Comparison of ENCODE assay signal across 11 cellular contexts in the genomic region with DNA sequence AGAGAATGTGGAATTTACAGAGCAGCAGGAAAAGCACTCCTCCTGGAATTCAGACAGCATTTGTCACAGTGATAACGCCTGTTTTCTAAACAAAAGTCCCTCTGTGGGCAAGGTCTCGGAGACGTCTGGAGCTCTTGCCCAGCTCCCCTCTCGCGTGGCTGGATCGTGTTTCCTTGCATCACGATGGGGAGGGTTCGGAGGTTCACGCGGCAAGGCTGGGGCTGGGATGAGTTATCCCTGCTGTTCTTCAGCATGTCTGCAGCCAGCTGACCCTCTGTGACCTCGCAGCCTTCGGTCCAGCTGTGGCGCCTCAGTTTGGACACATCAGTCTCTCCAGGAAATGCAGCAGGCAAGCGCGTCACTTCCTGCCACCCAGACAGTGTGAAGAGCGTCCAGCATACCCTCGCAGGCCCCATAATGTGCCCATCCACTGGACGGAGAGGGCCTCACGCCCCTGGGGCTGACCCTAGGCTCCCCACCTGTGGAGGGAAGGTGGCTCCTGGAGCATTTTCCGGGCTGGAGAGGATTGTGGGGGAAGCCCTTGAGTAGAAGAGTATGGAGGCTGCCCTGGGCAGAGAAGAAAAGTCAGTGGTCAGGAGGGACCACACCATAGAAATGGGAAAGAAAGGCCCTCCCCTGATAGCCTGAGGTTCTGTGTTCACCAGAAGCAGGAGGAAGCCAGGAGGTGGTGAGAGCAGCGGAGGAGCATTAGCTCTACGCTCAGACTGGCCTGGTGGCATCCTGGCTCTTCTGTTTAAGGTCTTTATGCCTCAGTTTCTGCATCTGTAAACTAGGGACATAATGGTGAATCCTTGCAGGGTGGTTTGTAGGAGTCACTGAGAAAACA. TPM values are rescaled to one million over a fixed set of nuclear protein-coding genes. Genes with fewer than 3 reads are reported as not detected.
DNase-seq lines count a peak whose midpoint lies in the region; ATAC-seq, FAIRE-seq and TF ChIP-seq lines count a peak whose summit lies in the region.
"Had no signal": no experiment of that assay in that cellular context is flagged by ENCODE, and none has a peak within 500 bp of the region (broad histone marks: within the 10 kb centered on the region; RNA-seq: fewer than 3 reads in every experiment).

No MANE protein-coding gene starts in this region.

- H3K9me3 ChIP-seq in A549, result no peaks in the 10 kb centered on the region
- H3K9me3 ChIP-seq in SJCRH30 (replicated peaks), result no peaks in the 10 kb centered on the region
- H3K9me3 ChIP-seq: BLaER1 had no signal

- no peaks in the 10 kb centered on the region for H3K4me1 Mint-ChIP-seq in activated CD4-positive, alpha-beta T cell treated with anti-CD3 and anti-CD28 coated beads for 36 hours
- H3K4me1 Mint-ChIP-seq: central memory CD8-positive, alpha-beta T cell had no signal

- ATAC-seq in A549, result peak in 1 of 2 experiments; percentile 21; a peak in 3 of 6 replicates
- no peak for ATAC-seq in HG03565 (IDR thresholded peaks at IDR 0.05; ENCODE audit: unreplicated experiment)
- no peak for ATAC-seq in activated CD4-positive, alpha-beta T cell treated with anti-CD3 and anti-CD28 coated beads for 36 hours

- intact Hi-C loops in activated CD4-positive, alpha-beta T cell treated with anti-CD3 and anti-CD28 coated beads for 36 hours (cut with DNase I, micrococcal nuclease), result no loop called here

- no peak for FAIRE-seq in A549 (lab: Jason Lieb, UNC)

- no peak for TF ChIP-seq RAD21 in A549 (conservative IDR thresholded peaks at IDR 0.05 in 1 of 2, IDR thresholded peaks at IDR 0.05 in 1 of 2)

- H3K4me1 ChIP-seq in A549 (peaks cover 77% of the 10 kb centered on the region), SJCRH30 (peaks cover 37% of the 10 kb centered on the region)

- DNase-seq in A549 (ENCODE audit: low read depth in 1 of 2, low spot score in 1 of 2) (peak in 1 of 2 experiments; percentile 58), SJCRH30 (peak; percentile 88 to 90), fibroblast of villous mesenchyme (ENCODE audit: low read depth) (peak; percentile 100), non-pigmented ciliary epithelial cell (ENCODE audit: low read depth) (peak; percentile 85)
- no peak for DNase-seq in activated T-cell treated with anti-CD3 and anti-CD28 coated beads, Interleukin-2, amount 50 U/mL, for 1 hour
- DNase-seq in activated CD4-positive, alpha-beta T cell treated with anti-CD3 and anti-CD28 coated beads for 36 hours, result no peak
- DNase-seq in activated CD4-positive, alpha-beta T cell treated with anti-CD3 and anti-CD28 coated beads, Interleukin-2, amount 50 U/mL, for 4 hours, result no peak
- DNase-seq: stimulated activated CD8-positive, alpha-beta memory T cell treated with anti-CD3 and anti-CD28 coated beads, Interleukin-4, amount 100 ng/mL, for 48 hours had no signal

- no peaks in the 10 kb centered on the region for H3K36me3 ChIP-seq in SJCRH30
- H3K36me3 ChIP-seq: BLaER1 had no signal

- no peaks in the 10 kb centered on the region for H3K27me3 ChIP-seq in SJCRH30
- H3K27me3 ChIP-seq: BLaER1 had no signal

- no peak for TF ChIP-seq POLR2A in A549 (IDR thresholded peaks at IDR 0.05; ENCODE audit: low read length)

- WGBS in A549 (ENCODE audit: missing lambda C conversion rate), result 49% methylated on average over 20 of the region's 22 CpGs

- no peaks in the 10 kb centered on the region for H3K36me3 Mint-ChIP-seq in activated CD4-positive, alpha-beta T cell treated with anti-CD3 and anti-CD28 coated beads for 36 hours (ENCODE audit: low read depth)

- no peak for TF ChIP-seq EP300 in A549 (IDR thresholded peaks at IDR 0.05)

- H3K4me3 Mint-ChIP-seq in activated CD4-positive, alpha-beta T cell treated with anti-CD3 and anti-CD28 coated beads for 36 hours, result no peak overlapping the region
- H3K4me3 Mint-ChIP-seq: central memory CD8-positive, alpha-beta T cell had no signal

- H3K27ac ChIP-seq in A549, result peak overlapping the region; percentile 49 to 76; a peak in 5 of 6 replicates
- H3K27ac ChIP-seq in SJCRH30, result peak overlapping the region; percentile 98
- H3K27ac ChIP-seq: BLaER1 had no signal

- H3K4me2 ChIP-seq in A549, result peak overlapping the region; percentile 57
- H3K4me2 ChIP-seq: BLaER1 had no signal

- POLR2A ChIA-PET in A549 (lab: Yijun Ruan, JAX), result interaction anchor here (0.7 kb wide), 1 partner anchor 19 kb away, joined by 3 read pairs; no protein-coding TSS in a partner anchor
- POLR2A ChIA-PET in activated CD4-positive, alpha-beta T cell treated with anti-CD3 and anti-CD28 coated beads for 36 hours (lab: Charles Lee), result no interaction called here

- no peak overlapping the region for H3K27ac Mint-ChIP-seq in activated CD4-positive, alpha-beta T cell treated with anti-CD3 and anti-CD28 coated beads for 36 hours

- H3K9me3 Mint-ChIP-seq in activated CD4-positive, alpha-beta T cell treated with anti-CD3 and anti-CD28 coated beads for 36 hours (ENCODE audit: low read depth), result no peaks in the 10 kb centered on the region
- H3K9me3 Mint-ChIP-seq: central memory CD8-positive, alpha-beta T cell had no signal

- H3K4me3 ChIP-seq in A549, result no peak overlapping the region
- peak overlapping the region; percentile 48 for H3K4me3 ChIP-seq in SJCRH30
- no peak overlapping the region for H3K4me3 ChIP-seq in fibroblast of villous mesenchyme (ENCODE audit: low read depth, low read length)
- H3K4me3 ChIP-seq: BLaER1 had no signal

- CTCF ChIA-PET in A549 (lab: Yijun Ruan, JAX), result interaction anchor here (1.1 to 1.5 kb wide), 3 partner anchors 27 to 314 kb away, joined by 3 to 4 read pairs (median 3); no protein-coding TSS in a partner anchor
- CTCF ChIA-PET in activated CD4-positive, alpha-beta T cell treated with anti-CD3 and anti-CD28 coated beads for 36 hours (lab: Charles Lee), result no interaction called here

- no peak for TF ChIP-seq CTCF in A549 (IDR thresholded peaks at IDR 0.05)
- no peak for TF ChIP-seq CTCF in fibroblast of villous mesenchyme (IDR thresholded peaks at IDR 0.05; ENCODE audit: insufficient read depth, low read depth, low read length)

- peaks cover 2% of the 10 kb centered on the region for H3K27me3 Mint-ChIP-seq in activated CD4-positive, alpha-beta T cell treated with anti-CD3 and anti-CD28 coated beads for 36 hours

TF ChIP-seq in A549, 52 proteins besides CTCF, POLR2A, EP300 and RAD21:
- TF ChIP-seq ZNF302 (CRISPR knock-in tag; IDR thresholded peaks at IDR 0.05), result no peak
- TF ChIP-seq, protein P1, sequence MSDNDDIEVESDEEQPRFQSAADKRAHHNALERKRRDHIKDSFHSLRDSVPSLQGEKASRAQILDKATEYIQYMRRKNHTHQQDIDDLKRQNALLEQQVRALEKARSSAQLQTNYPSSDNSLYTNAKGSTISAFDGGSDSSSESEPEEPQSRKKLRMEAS (IDR thresholded peaks at IDR 0.05), result peak; percentile 37; the same call in 1 of the 2 replicates
- TF ChIP-seq, protein P2, sequence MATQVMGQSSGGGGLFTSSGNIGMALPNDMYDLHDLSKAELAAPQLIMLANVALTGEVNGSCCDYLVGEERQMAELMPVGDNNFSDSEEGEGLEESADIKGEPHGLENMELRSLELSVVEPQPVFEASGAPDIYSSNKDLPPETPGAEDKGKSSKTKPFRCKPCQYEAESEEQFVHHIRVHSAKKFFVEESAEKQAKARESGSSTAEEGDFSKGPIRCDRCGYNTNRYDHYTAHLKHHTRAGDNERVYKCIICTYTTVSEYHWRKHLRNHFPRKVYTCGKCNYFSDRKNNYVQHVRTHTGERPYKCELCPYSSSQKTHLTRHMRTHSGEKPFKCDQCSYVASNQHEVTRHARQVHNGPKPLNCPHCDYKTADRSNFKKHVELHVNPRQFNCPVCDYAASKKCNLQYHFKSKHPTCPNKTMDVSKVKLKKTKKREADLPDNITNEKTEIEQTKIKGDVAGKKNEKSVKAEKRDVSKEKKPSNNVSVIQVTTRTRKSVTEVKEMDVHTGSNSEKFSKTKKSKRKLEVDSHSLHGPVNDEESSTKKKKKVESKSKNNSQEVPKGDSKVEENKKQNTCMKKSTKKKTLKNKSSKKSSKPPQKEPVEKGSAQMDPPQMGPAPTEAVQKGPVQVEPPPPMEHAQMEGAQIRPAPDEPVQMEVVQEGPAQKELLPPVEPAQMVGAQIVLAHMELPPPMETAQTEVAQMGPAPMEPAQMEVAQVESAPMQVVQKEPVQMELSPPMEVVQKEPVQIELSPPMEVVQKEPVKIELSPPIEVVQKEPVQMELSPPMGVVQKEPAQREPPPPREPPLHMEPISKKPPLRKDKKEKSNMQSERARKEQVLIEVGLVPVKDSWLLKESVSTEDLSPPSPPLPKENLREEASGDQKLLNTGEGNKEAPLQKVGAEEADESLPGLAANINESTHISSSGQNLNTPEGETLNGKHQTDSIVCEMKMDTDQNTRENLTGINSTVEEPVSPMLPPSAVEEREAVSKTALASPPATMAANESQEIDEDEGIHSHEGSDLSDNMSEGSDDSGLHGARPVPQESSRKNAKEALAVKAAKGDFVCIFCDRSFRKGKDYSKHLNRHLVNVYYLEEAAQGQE (IDR thresholded peaks at IDR 0.05), result no peak

RNA-seq across cellular contexts. Expression of a gene that starts 30.5 kb away (rescaled TPM):
- 5.6 and 7.5 TPM in 2 replicates for polyA plus RNA-seq in A549 (2011; rRNA removed)
- 15.5 and 20.2 TPM in 2 replicates for polyA plus RNA-seq in A549 (2012; cell fraction: cytosol; rRNA removed)
- 41.4 and 61.7 TPM in 2 replicates for polyA plus RNA-seq in A549 (2012; cell fraction: nucleus; rRNA removed)
- 10.3 to 12.5 TPM (median 10.4 TPM) in 3 replicates for polyA plus RNA-seq in A549 (2017; fragmentation: RNase III; extraction: RNeasy Plus Mini Kit Qiagen cat#74134 plus additional on column Dnase treatment)
- 5.7 and 9.4 TPM in 2 replicates for polyA minus RNA-seq in A549 (2011; rRNA and poly(A)+ RNA removed)
- 13.0 and 18.4 TPM in 2 replicates for total RNA-seq in SJCRH30 (2014; rRNA removed; shearing (Covaris generic))
- total RNA-seq in fibroblast of villous mesenchyme, result 22.5 and 28.3 TPM in 2 replicates
- not detected for total RNA-seq in activated CD4-positive, alpha-beta T cell treated with anti-CD3 and anti-CD28 coated beads for 36 hours

Comparison
In these comparisons a context has a peak if more than half of its experiments do, and no peak if none do; other contexts are left out.
1. DNase-seq: peak in SJCRH30 (2 of 2), fibroblast of villous mesenchyme (single experiment) and non-pigmented ciliary epithelial cell (single experiment); none in activated T-cell treated with anti-CD3 and anti-CD28 coated beads, Interleukin-2, amount 50 U/mL, for 1 hour (single experiment), activated CD4-positive, alpha-beta T cell treated with anti-CD3 and anti-CD28 coated beads for 36 hours (single experiment) and activated CD4-positive, alpha-beta T cell treated with anti-CD3 and anti-CD28 coated beads, Interleukin-2, amount 50 U/mL, for 4 hours (0 of 2).
2. RNA of a gene that starts 30.5 kb away (total RNA-seq): 22.5 to 28.3 TPM in fibroblast of villous mesenchyme and 13.0 to 18.4 TPM in SJCRH30; not detected in activated CD4-positive, alpha-beta T cell treated with anti-CD3 and anti-CD28 coated beads for 36 hours; every median in the first group is over 10 times any median in the second.